Comparison of ENCODE assay signal across 8 cellular contexts in the genomic region with DNA sequence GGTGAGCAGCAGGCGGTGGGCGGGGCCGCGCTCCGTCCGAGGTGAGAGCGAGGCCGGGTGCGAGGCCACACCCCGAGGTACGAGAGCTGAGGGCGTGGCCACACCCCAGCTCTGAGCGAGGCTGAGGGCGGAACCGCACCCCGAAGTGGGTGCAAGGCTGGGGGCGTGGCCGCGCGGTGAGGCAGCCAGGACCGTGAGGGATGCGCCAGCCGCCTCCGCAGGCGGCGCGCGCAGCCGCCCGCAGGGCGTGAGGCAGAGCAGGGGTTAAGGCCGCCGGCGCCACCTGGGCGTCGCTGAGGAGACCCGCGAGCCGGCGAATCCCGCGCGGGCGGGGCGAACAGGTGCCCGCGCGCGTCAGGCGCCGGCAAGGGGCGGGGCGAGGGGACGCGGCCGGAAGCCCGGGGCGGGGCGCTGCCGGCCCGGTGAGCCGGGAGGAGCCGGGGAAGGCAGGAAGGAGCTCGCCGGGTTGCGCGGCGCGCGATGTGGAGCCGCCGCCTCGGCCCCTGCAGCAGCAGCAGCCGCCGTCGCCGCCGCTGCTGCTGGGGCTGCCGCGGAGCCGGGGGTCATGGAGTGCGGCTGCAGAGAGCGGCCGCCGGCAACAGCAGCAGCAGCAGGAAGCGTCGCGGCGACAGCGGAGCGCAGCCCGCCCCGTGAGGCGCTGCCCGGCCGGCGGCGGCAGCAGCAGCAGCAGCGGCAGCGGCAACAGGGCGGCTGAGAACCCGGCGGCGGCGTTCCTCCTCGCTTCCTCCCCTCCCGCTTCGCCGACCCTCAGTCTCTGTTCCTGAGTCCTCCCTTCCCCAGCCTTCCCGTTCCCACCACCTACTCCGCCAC. TPM values are rescaled to one million over a fixed set of nuclear protein-coding genes. Genes with fewer than 3 reads are reported as not detected.
DNase-seq lines count a peak whose midpoint lies in the region; ATAC-seq and TF ChIP-seq lines count a peak whose summit lies in the region.

A gene with protein sequence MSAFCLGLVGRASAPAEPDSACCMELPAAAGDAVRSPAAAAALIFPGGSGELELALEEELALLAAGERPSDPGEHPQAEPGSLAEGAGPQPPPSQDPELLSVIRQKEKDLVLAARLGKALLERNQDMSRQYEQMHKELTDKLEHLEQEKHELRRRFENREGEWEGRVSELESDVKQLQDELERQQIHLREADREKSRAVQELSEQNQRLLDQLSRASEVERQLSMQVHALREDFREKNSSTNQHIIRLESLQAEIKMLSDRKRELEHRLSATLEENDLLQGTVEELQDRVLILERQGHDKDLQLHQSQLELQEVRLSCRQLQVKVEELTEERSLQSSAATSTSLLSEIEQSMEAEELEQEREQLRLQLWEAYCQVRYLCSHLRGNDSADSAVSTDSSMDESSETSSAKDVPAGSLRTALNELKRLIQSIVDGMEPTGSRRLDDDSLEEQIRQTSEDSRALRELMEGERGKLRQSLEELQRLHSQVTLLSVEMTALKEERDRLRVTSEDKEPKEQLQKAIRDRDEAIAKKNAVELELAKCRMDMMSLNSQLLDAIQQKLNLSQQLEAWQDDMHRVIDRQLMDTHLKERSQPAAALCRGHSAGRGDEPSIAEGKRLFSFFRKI (plus strand): TSS at position 449 of the 831 bp plus-strand sequence. CDS start 633 bp downstream, outside the sequence.

- peak; percentile 98 for DNase-seq in NAMALWA (ENCODE audit: low spot score)
- no peak for DNase-seq in SK-N-MC (ENCODE audit: low read depth, low spot score)
- DNase-seq in activated naive CD4-positive, alpha-beta T cell treated with anti-CD3 and anti-CD28 coated beads, Interleukin-2, amount 10 ng/mL, durations not matched to agents 7 days and 5 days: peak; percentile 98
- peak; percentile 90 for DNase-seq in Right ventricle myocardium inferior (ENCODE audit: missing footprints)
- peak; percentile 94 for DNase-seq in transverse colon

- in situ Hi-C loops in transverse colon (cut with MboI; ENCODE audit: low pct_ligation_motif_present in 1 of 4, low pct_unique_long_range_greater_than_20kb in 1 of 4, low sequenced_read_pairs in 3 of 4): no loop called here

- TF ChIP-seq POLR2A in GM10847 (IDR thresholded peaks at IDR 0.05; ENCODE audit: extremely low read depth, insufficient read length) (peak; percentile 44), transverse colon (IDR thresholded peaks at IDR 0.05) (no peak)

- H3K4me3 ChIP-seq in SK-N-MC (peak within 1 kb of the TSS; percentile 86), parathyroid adenoma (ENCODE audit: low read depth, low read length) (peak within 1 kb of the TSS; percentile 53), transverse colon (peak within 1 kb of the TSS; percentile 27 to 85 (median 63))

- H2AFZ ChIP-seq in parathyroid adenoma: peak within 1 kb of the TSS; percentile 92

- H3K27ac ChIP-seq in SK-N-MC: no peak within 1 kb of the TSS
- H3K27ac ChIP-seq in parathyroid adenoma: peak within 1 kb of the TSS; percentile 72
- peak within 1 kb of the TSS; percentile 85 to 89 (median 88) for H3K27ac ChIP-seq in transverse colon

- peaks cover 7% of the 10 kb centered on the region for H3K4me1 ChIP-seq in parathyroid adenoma
- peaks cover 8 to 20% (median 16%) of the 10 kb centered on the region in 4 donors for H3K4me1 ChIP-seq in transverse colon

- H3K79me2 ChIP-seq in parathyroid adenoma: no peaks in the 10 kb centered on the region

- H3K9me3 ChIP-seq in SK-N-MC (ENCODE audit: low read depth, low read length) (no peaks in the 10 kb centered on the region), parathyroid adenoma (ENCODE audit: control insufficient read depth, low read length) (no peaks in the 10 kb centered on the region), transverse colon (no peaks in the 10 kb centered on the region)

- intact Hi-C loops in Right ventricle myocardium inferior (cut with DNase I): loop anchor here (10.0 kb wide), 1 partner anchor 86 kb away; no protein-coding TSS in a partner anchor
- intact Hi-C loops in transverse colon (cut with DNase I; ENCODE audit: low total_unique reads): no loop called here

- peaks cover 6% of the 10 kb centered on the region for H3K27me3 Mint-ChIP-seq in activated naive CD4-positive, alpha-beta T cell treated with anti-CD3 and anti-CD28 coated beads, Interleukin-2, amount 10 ng/mL, durations not matched to agents 7 days and 5 days

- peak within 1 kb of the TSS; percentile 71 for H3K4me2 ChIP-seq in parathyroid adenoma (ENCODE audit: low read length)

- CTCF ChIA-PET in activated naive CD4-positive, alpha-beta T cell treated with anti-CD3 and anti-CD28 coated beads, Interleukin-2, amount 10 ng/mL, durations not matched to agents 7 days and 5 days (lab: Charles Lee): interaction anchor here (0.7 to 2.4 kb wide), 10 partner anchors 9 to 98 kb away, joined by 3 to 13 read pairs (median 3); no protein-coding TSS in a partner anchor

- H3K27ac Mint-ChIP-seq in activated naive CD4-positive, alpha-beta T cell treated with anti-CD3 and anti-CD28 coated beads, Interleukin-2, amount 10 ng/mL, durations not matched to agents 7 days and 5 days: peak within 1 kb of the TSS; percentile 86

- WGBS in transverse colon (ENCODE audit: low coverage in 1 of 2), 2 donors: 2 to 7% methylated on average over 6 to 94 of the region's 111 CpGs

- no peak within 1 kb of the TSS for H3K9ac ChIP-seq in SK-N-MC (ENCODE audit: insufficient read length)
- no peak within 1 kb of the TSS for H3K9ac ChIP-seq in parathyroid adenoma

- H3K36me3 Mint-ChIP-seq in activated naive CD4-positive, alpha-beta T cell treated with anti-CD3 and anti-CD28 coated beads, Interleukin-2, amount 10 ng/mL, durations not matched to agents 7 days and 5 days: peaks cover 20% of the 10 kb centered on the region

- H3K4me3 Mint-ChIP-seq in activated naive CD4-positive, alpha-beta T cell treated with anti-CD3 and anti-CD28 coated beads, Interleukin-2, amount 10 ng/mL, durations not matched to agents 7 days and 5 days: peak within 1 kb of the TSS; percentile 85

- H3K4me1 Mint-ChIP-seq in activated naive CD4-positive, alpha-beta T cell treated with anti-CD3 and anti-CD28 coated beads, Interleukin-2, amount 10 ng/mL, durations not matched to agents 7 days and 5 days: peaks cover 40% of the 10 kb centered on the region

- TF ChIP-seq CTCF in parathyroid adenoma (IDR thresholded peaks at IDR 0.05) (no peak), transverse colon (IDR thresholded peaks at IDR 0.05) (no peak)

- H3K36me3 ChIP-seq in SK-N-MC (ENCODE audit: insufficient read depth, low read length) (no peaks in the 10 kb centered on the region), parathyroid adenoma (ENCODE audit: control insufficient read depth, insufficient read depth, low read length) (no peaks in the 10 kb centered on the region), transverse colon (no peaks in the 10 kb centered on the region)

- ATAC-seq in HG02571 (IDR thresholded peaks at IDR 0.05; ENCODE audit: unreplicated experiment): peak; percentile 72
- ATAC-seq in Right ventricle myocardium inferior: peak; percentile 47

- H3K9me3 Mint-ChIP-seq in activated naive CD4-positive, alpha-beta T cell treated with anti-CD3 and anti-CD28 coated beads, Interleukin-2, amount 10 ng/mL, durations not matched to agents 7 days and 5 days: no peaks in the 10 kb centered on the region

- TF ChIP-seq EP300 in transverse colon (IDR thresholded peaks at IDR 0.05; ENCODE audit: low read depth): no peak

- no peaks in the 10 kb centered on the region for H3K27me3 ChIP-seq in parathyroid adenoma (ENCODE audit: control insufficient read depth, insufficient read depth, low read length)
- H3K27me3 ChIP-seq in transverse colon: peaks cover 51% of the 10 kb centered on the region

RNA-seq across cellular contexts. Expression of the gene that starts here (rescaled TPM):
- 0.87 TPM for total RNA-seq in Right ventricle myocardium inferior
- 10 to 100 TPM in 1 of 4 donors, 1 to 10 TPM in 3; 3.2 to 19.5 (median 6.9) TPM for total RNA-seq in transverse colon

Comparison
In these comparisons a context has a peak if more than half of its experiments do, and no peak if none do; other contexts are left out.
1. Peak in DNase-seq and ATAC-seq in Right ventricle myocardium inferior; RNA of the gene not detected or under 1 TPM.